Comparison of ENCODE assay signal across 14 cellular contexts in the genomic region with DNA sequence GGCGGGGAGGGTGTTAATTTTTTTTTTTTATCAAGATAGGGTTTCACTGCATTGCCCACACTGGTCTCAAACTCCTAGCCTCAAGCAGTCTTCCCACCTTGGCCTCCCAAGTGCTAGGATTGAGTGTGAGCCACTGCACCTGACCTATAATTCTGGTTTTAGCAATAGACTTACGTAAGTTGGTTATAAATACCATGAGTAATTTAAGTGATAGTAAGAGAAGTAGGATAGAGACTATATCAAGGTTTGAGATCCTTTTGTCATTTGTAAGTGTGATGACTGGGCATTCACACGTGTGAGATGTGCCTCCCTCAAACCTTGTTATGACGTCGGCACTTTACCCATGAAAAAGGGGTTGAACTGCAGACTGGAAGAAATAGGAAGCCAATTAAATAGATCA.
"Had no signal": no experiment of that assay in that cellular context is flagged by ENCODE, and none has a peak within 500 bp of the region (broad histone marks: within the 10 kb centered on the region; RNA-seq: fewer than 3 reads in every experiment).

No MANE protein-coding gene starts in this region.

- H3K9me3 Mint-ChIP-seq: activated B cell treated with CpG ODN at 0.5 μM for 24 hours; activated CD4-positive, alpha-beta T cell treated with anti-CD3 and anti-CD28 coated beads, Interleukin-2, amount 10 ng/mL, durations not matched to agents 7 days and 5 days; activated T-helper 2 cell treated with anti-CD3 and anti-CD28 coated beads, Interferon-gamma antibody, Interleukin-2, Interleukin-4, amounts not matched to agents 10 μg/mL and 5 μg/mL and 100 μg/mL, durations not matched to agents 14 hours and 24 hours and 36 hours; neural crest cell had no signal

- H3K4me2 ChIP-seq: smooth muscle cell had no signal

- DNase-seq: activated B cell treated with CpG ODN at 0.5 μM for 24 hours; activated CD4-positive, alpha-beta T cell treated with anti-CD3 and anti-CD28 coated beads, Interleukin-2, amount 10 ng/mL, durations not matched to agents 7 days and 5 days; anterior cingulate cortex; brain microvascular endothelial cell; cortex of kidney; effector CD4-positive, alpha-beta T cell; foreskin keratinocyte; head of caudate nucleus; right lobe of liver; stimulated activated CD4-positive, alpha-beta T cell treated with anti-CD3 and anti-CD28 coated beads, Interleukin-4, amount 100 ng/mL, for 4 hours; T-helper 2 cell had no signal

- H3K27ac ChIP-seq: brain microvascular endothelial cell, foreskin keratinocyte, right lobe of liver had no signal

- H3K27me3 Mint-ChIP-seq: activated B cell treated with CpG ODN at 0.5 μM for 24 hours; activated CD4-positive, alpha-beta T cell treated with anti-CD3 and anti-CD28 coated beads, Interleukin-2, amount 10 ng/mL, durations not matched to agents 7 days and 5 days had no signal

- H3K4me3 Mint-ChIP-seq: activated B cell treated with CpG ODN at 0.5 μM for 24 hours; activated CD4-positive, alpha-beta T cell treated with anti-CD3 and anti-CD28 coated beads, Interleukin-2, amount 10 ng/mL, durations not matched to agents 7 days and 5 days; neural crest cell had no signal

- H3K27ac Mint-ChIP-seq: activated CD4-positive, alpha-beta T cell treated with anti-CD3 and anti-CD28 coated beads, Interleukin-2, amount 10 ng/mL, durations not matched to agents 7 days and 5 days; activated T-helper 2 cell treated with anti-CD3 and anti-CD28 coated beads, Interferon-gamma antibody, Interleukin-2, Interleukin-4, amounts not matched to agents 10 μg/mL and 5 μg/mL and 100 μg/mL, durations not matched to agents 14 hours and 24 hours and 36 hours had no signal

- H3K4me3 ChIP-seq: right lobe of liver, smooth muscle cell had no signal

- H3K9me3 ChIP-seq: right lobe of liver had no signal

- ATAC-seq: foreskin keratinocyte, right lobe of liver had no signal

- H3K27me3 ChIP-seq: brain microvascular endothelial cell, foreskin keratinocyte, right lobe of liver had no signal

- H3K4me1 ChIP-seq: right lobe of liver had no signal
